ENCODE assay signal across 18 cellular contexts in genomic region chr22:42955087-42955630, GRCh38. TPM values are rescaled to one million over a fixed set of nuclear protein-coding genes. Genes with fewer than 3 reads are reported as not detected.
A peak's percentile ranks its signal among the peaks of the same experiment; 100 is the strongest.
DNase-seq lines count a peak whose midpoint lies in the region; ATAC-seq and TF ChIP-seq lines count a peak whose summit lies in the region.
"Had no signal": no experiment of that assay in that cellular context is flagged by ENCODE, and none has a peak within 500 bp of the region (broad histone marks: within the 10 kb centered on the region; RNA-seq: fewer than 3 reads in every experiment).

No MANE protein-coding gene starts in this region.

- H3K27me3 Mint-ChIP-seq in MCF 10A (ENCODE audit: insufficient read depth, unreplicated experiment) = no peaks in the 10 kb centered on the region
- H3K27me3 Mint-ChIP-seq: B cell had no signal

- H2AFZ ChIP-seq in PC-3 (ENCODE audit: low read length) = no peak overlapping the region
- no peak overlapping the region for H2AFZ ChIP-seq in hepatocyte

- 88% methylated on average over 7 of the region's 7 CpGs for WGBS in hepatocyte (ENCODE audit: low lambda C conversion rate, missing lambda C conversion rate)

- H3K9me2 ChIP-seq in PC-3 (replicated peaks; ENCODE audit: low read length) (no peaks in the 10 kb centered on the region), hepatocyte (replicated peaks; ENCODE audit: insufficient read depth) (no peaks in the 10 kb centered on the region)
- H3K9me2 ChIP-seq: SK-N-SH had no signal

- POLR2A ChIA-PET in MCF 10A (lab: Yijun Ruan, JAX) = interaction anchor here (0.6 to 0.8 kb wide), 2 partner anchors 45 to 341 kb away, joined by 3 read pairs; no protein-coding TSS in a partner anchor
- POLR2A ChIA-PET in PC-3 (lab: Charles Lee; ENCODE audit: unreplicated experiment) = no interaction called here

- H3K9me3 ChIP-seq in breast epithelium (no peaks in the 10 kb centered on the region), PC-3 (ENCODE audit: low read length) (no peaks in the 10 kb centered on the region), hepatocyte (ENCODE audit: low read depth) (no peaks in the 10 kb centered on the region)
- no peaks in the 10 kb centered on the region for H3K9me3 ChIP-seq in effector memory CD4-positive, alpha-beta T cell (ENCODE audit: control insufficient read depth, low read length)
- H3K9me3 ChIP-seq: A549, SK-N-SH had no signal

- BruUV-seq in MCF 10A (replicated peaks; lab: Mats Ljungman, UMichigan) (no TSS peak), PC-3 (replicated peaks; lab: Mats Ljungman, UMichigan) (no TSS peak)

- no peaks in the 10 kb centered on the region for H4K20me1 ChIP-seq in PC-3 (ENCODE audit: low read length)
- peaks cover 13% of the 10 kb centered on the region for H4K20me1 ChIP-seq in hepatocyte (ENCODE audit: insufficient read depth, poor library complexity, severe bottlenecking)

- no peak overlapping the region for H3K27ac Mint-ChIP-seq in MCF 10A (ENCODE audit: low read depth, unreplicated experiment)
- H3K27ac Mint-ChIP-seq: B cell had no signal

- H3K36me3 Mint-ChIP-seq in MCF 10A (ENCODE audit: insufficient read depth, unreplicated experiment) = peaks cover 30% of the 10 kb centered on the region

- intact Hi-C loops in breast epithelium (cut with DNase I; ENCODE audit: low total_unique reads) (no loop called here), MCF 10A (cut with micrococcal nuclease) (no loop called here), PC-3 (cut with micrococcal nuclease) (no loop called here)

- H3K27me3 ChIP-seq in breast epithelium (no peaks in the 10 kb centered on the region), PC-3 (ENCODE audit: low read length) (no peaks in the 10 kb centered on the region), hepatocyte (no peaks in the 10 kb centered on the region)
- H3K27me3 ChIP-seq in effector memory CD4-positive, alpha-beta T cell (replicated peaks; ENCODE audit: control insufficient read depth, insufficient read depth, low read length, poor library complexity, severe bottlenecking) = no peaks in the 10 kb centered on the region

- DNase-seq in breast epithelium (ENCODE audit: low spot score in 2 of 2) = no peak
- DNase-seq in MCF 10A (ENCODE audit: unreplicated experiment) = no peak
- peak; percentile 49 for DNase-seq in PC-3
- no peak for DNase-seq in hepatocyte (ENCODE audit: low spot score)
- DNase-seq in mucosa of gallbladder (ENCODE audit: low spot score) = no peak
- DNase-seq in effector memory CD4-positive, alpha-beta T cell = no peak
- DNase-seq: DMS79, H7, NCI-H1092 treated with DMSO at 0.1 percent for 48 hours, NCI-H1436 treated with DMSO at 0.1 percent for 48 hours, NCI-H1930, NCI-H748 treated with DMSO at 0.1 percent for 48 hours, SIG-M5, SK-N-SH had no signal

- H3K9ac ChIP-seq in PC-3 (ENCODE audit: low read length) = no peak overlapping the region
- H3K9ac ChIP-seq: SK-N-SH had no signal

- H3K4me1 ChIP-seq in breast epithelium (peaks cover 0 to 8% of the 10 kb centered on the region in 2 donors), PC-3 (ENCODE audit: insufficient read depth, low read length) (peaks cover 19% of the 10 kb centered on the region), hepatocyte (ENCODE audit: insufficient read depth) (peaks cover 51% of the 10 kb centered on the region)
- peaks cover 5% of the 10 kb centered on the region for H3K4me1 ChIP-seq in effector memory CD4-positive, alpha-beta T cell (ENCODE audit: control insufficient read depth, insufficient read depth, low read length, poor library complexity, severe bottlenecking)

- no peaks in the 10 kb centered on the region for H3K36me3 ChIP-seq in breast epithelium
- H3K36me3 ChIP-seq in PC-3 (ENCODE audit: low read depth, low read length) = no peaks in the 10 kb centered on the region
- no peaks in the 10 kb centered on the region for H3K36me3 ChIP-seq in hepatocyte (replicated peaks; ENCODE audit: insufficient read depth, low read depth)
- no peaks in the 10 kb centered on the region for H3K36me3 ChIP-seq in effector memory CD4-positive, alpha-beta T cell (ENCODE audit: control insufficient read depth, insufficient read depth, low read length)

- H3K27ac ChIP-seq in breast epithelium = peak overlapping the region; percentile 9 to 44
- no peak overlapping the region for H3K27ac ChIP-seq in PC-3 (ENCODE audit: low read length)
- H3K27ac ChIP-seq in hepatocyte = peak overlapping the region; percentile 31
- no peak overlapping the region for H3K27ac ChIP-seq in effector memory CD4-positive, alpha-beta T cell (ENCODE audit: insufficient read depth, low read length, poor library complexity, severe bottlenecking)
- H3K27ac ChIP-seq: A549, RWPE1 had no signal

- ATAC-seq in PC-3 (no peak), GM19452 (IDR thresholded peaks at IDR 0.05; ENCODE audit: unreplicated experiment) (no peak)
- ATAC-seq: A549 had no signal

- CTCF ChIA-PET in MCF 10A (lab: Yijun Ruan, JAX) (no interaction called here), PC-3 (lab: Charles Lee) (no interaction called here)

- TF ChIP-seq POLR2A in breast epithelium (IDR thresholded peaks at IDR 0.05) = no peak

- no peaks in the 10 kb centered on the region for H3F3A ChIP-seq in PC-3 (ENCODE audit: low read length, unreplicated experiment)

- TF ChIP-seq CTCF in breast epithelium (IDR thresholded peaks at IDR 0.05) = no peak
- no peak for TF ChIP-seq CTCF in MCF 10A (IDR thresholded peaks at IDR 0.05; ENCODE audit: unreplicated experiment)
- no peak for TF ChIP-seq CTCF in PC-3 (conservative IDR thresholded peaks at IDR 0.05; ENCODE audit: low read depth, low read length)
- no peak for TF ChIP-seq CTCF in hepatocyte (IDR thresholded peaks at IDR 0.05; ENCODE audit: poor library complexity)

- H3K9me3 Mint-ChIP-seq in MCF 10A (ENCODE audit: unreplicated experiment) = no peaks in the 10 kb centered on the region

- H3K79me2 ChIP-seq in PC-3 (ENCODE audit: low read length) (peaks cover 58% of the 10 kb centered on the region), hepatocyte (peaks cover 87% of the 10 kb centered on the region)

- H3K4me2 ChIP-seq in PC-3 (ENCODE audit: low read length) (no peak overlapping the region), hepatocyte (no peak overlapping the region)
- H3K4me2 ChIP-seq: A549, SK-N-SH had no signal

- no peak overlapping the region for H3K4me3 ChIP-seq in breast epithelium
- no peak overlapping the region for H3K4me3 ChIP-seq in PC-3 (ENCODE audit: low read length)
- no peak overlapping the region for H3K4me3 ChIP-seq in hepatocyte
- no peak overlapping the region for H3K4me3 ChIP-seq in effector memory CD4-positive, alpha-beta T cell (ENCODE audit: insufficient read depth, low read depth, low read length, poor library complexity, severe bottlenecking)
- H3K4me3 ChIP-seq: A549 had no signal

- peaks cover 62% of the 10 kb centered on the region for H3K4me1 Mint-ChIP-seq in MCF 10A (ENCODE audit: insufficient read depth, unreplicated experiment)

- no peak overlapping the region for H3K4me3 Mint-ChIP-seq in MCF 10A (ENCODE audit: unreplicated experiment)
- H3K4me3 Mint-ChIP-seq: B cell had no signal

RNA-seq across cellular contexts. Expression of gene PACSIN2, which starts 59.8 kb away (rescaled TPM):
- total RNA-seq in breast epithelium = 10 to 100 TPM; 43.8 to 82.7 (median 72.4) TPM
- 66.5 and 67.3 TPM in 2 replicates for total RNA-seq in MCF 10A (2022)
- 25.7 and 46.1 TPM in 2 replicates for total RNA-seq in PC-3 (2014; rRNA removed)
- total RNA-seq in hepatocyte = 77.7 and 87.4 TPM in 2 replicates
- 85.5 and 86.3 TPM in 2 replicates for polyA plus RNA-seq in hepatocyte
- 182 TPM for total RNA-seq in mucosa of gallbladder

Comparison
In these comparisons a context has a peak if more than half of its experiments do, and no peak if none do; other contexts are left out.
1. H3K27ac ChIP-seq: peak in breast epithelium (2 of 2) and hepatocyte (single experiment); none in PC-3 (single experiment) and effector memory CD4-positive, alpha-beta T cell (single experiment).